ENCODE assay signal across 13 cellular contexts in the genomic region with DNA sequence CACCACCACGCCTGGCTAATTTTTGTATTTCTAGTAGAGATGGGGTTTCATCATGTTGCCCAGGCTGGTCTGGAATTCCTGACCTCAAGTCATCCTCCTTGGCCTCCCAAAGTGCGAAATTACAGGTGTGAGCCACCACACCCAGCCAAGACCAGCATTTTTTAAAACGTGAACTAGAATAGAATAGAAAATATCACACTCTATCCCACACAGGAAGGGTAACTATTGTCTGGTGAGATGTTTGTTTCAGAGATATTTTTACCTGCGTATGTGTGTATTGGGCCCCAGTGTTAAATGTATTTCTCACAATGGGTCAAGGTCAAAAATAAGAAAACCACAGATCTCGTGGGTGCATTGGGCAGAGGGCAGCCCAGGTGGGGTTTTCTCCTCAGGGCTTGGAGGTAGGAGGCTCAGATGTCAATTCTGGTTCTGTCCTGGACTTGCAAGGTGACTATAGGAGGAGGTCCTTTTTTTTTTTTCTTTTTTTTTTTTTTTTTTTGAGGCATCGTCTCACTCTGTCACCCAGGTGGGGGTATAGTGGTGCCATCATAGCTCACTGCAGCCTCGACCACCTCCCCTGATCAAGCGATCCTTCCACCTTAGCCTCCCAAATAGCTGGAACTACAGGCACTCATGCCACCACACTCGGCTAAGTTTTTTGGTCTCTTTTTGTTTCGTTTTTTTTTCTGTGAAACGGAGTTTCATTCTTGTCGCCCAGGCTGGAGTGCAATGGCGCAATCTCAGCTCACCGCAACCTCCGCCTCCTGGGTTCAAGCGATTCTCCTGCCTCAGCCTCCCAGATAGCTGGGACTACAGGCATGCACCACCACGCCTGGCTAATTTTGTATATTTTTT. TPM values are rescaled to one million over a fixed set of nuclear protein-coding genes. Genes with fewer than 3 reads are reported as not detected.
DNase-seq lines count a peak whose midpoint lies in the region; ATAC-seq and TF ChIP-seq lines count a peak whose summit lies in the region.
"Had no signal": no experiment of that assay in that cellular context is flagged by ENCODE, and none has a peak within 500 bp of the region (broad histone marks: within the 10 kb centered on the region; RNA-seq: fewer than 3 reads in every experiment).

No MANE protein-coding gene starts in this region.

- whole genome bisulfite sequencing in suprapubic skin = 93% methylated on average over 17 of the region's 17 CpGs

- TF ChIP-seq EP300 in suprapubic skin (IDR thresholded peaks at IDR 0.05) = no peak

- no peaks in the 10 kb centered on the region for H3K9me3 Mint-ChIP-seq in immature natural killer cell
- H3K9me3 Mint-ChIP-seq in Calu3 (ENCODE audit: low read depth, unreplicated experiment) = no peaks in the 10 kb centered on the region
- H3K9me3 Mint-ChIP-seq: nephron progenitor cell had no signal

- H3K27ac Mint-ChIP-seq in immature natural killer cell = peak overlapping the region in 5 of 6 donors; percentile 77 to 90 (median 83)
- no peak overlapping the region for H3K27ac Mint-ChIP-seq in Calu3 (ENCODE audit: unreplicated experiment)
- H3K27ac Mint-ChIP-seq: activated naive CD8-positive, alpha-beta T cell; nephron progenitor cell had no signal

- DNase-seq in immature natural killer cell (peak; percentile 27 to 45 (median 32)), NCI-H1436 treated with DMSO at 0.1 percent for 48 hours (lab: John Stamatoyannopoulos, UW) (no peak), suprapubic skin (ENCODE audit: low spot score in 2 of 2) (no peak), amniotic stem cell (lab: John Stamatoyannopoulos, UW) (no peak), Calu3 (no peak)
- DNase-seq: effector CD8-positive, alpha-beta T cell; nephron progenitor cell; stimulated activated CD4-positive, alpha-beta T cell treated with anti-CD3 and anti-CD28 coated beads, Interleukin-4, amount 100 ng/mL, for 4 hours; trophoblast cell had no signal

- no peak overlapping the region for H3K4me3 ChIP-seq in suprapubic skin

- no peaks in the 10 kb centered on the region for H3K9me3 ChIP-seq in suprapubic skin

- no TSS peak for BruUV-seq in Calu3 (replicated peaks; lab: Mats Ljungman, UMichigan)

- ATAC-seq in GM18508 (IDR thresholded peaks at IDR 0.05; ENCODE audit: insufficient read depth, unreplicated experiment) (peak; percentile 33), GM21515 (IDR thresholded peaks at IDR 0.05; ENCODE audit: unreplicated experiment) (peak; percentile 46), HG03378 (IDR thresholded peaks at IDR 0.05; ENCODE audit: unreplicated experiment) (peak; percentile 52)

- peaks cover 6% of the 10 kb centered on the region for H3K27me3 ChIP-seq in suprapubic skin

- no peaks in the 10 kb centered on the region for H3K36me3 ChIP-seq in suprapubic skin

- CTCF ChIA-PET in Calu3 (lab: Charles Lee) = interaction anchor here (0.6 kb wide), 2 partner anchors 427 to 526 kb away, joined by 3 to 7 read pairs; no protein-coding TSS in a partner anchor

- peaks cover 0 to 1% (median 0%) of the 10 kb centered on the region in 3 donors for H3K27me3 Mint-ChIP-seq in immature natural killer cell (ENCODE audit: low read depth in 3 of 3)
- H3K27me3 Mint-ChIP-seq in Calu3 (ENCODE audit: unreplicated experiment) = no peaks in the 10 kb centered on the region
- H3K27me3 Mint-ChIP-seq: activated naive CD8-positive, alpha-beta T cell had no signal

- no peak overlapping the region for H3K27ac ChIP-seq in suprapubic skin

- H3K36me3 Mint-ChIP-seq in immature natural killer cell (no peaks in the 10 kb centered on the region), Calu3 (ENCODE audit: insufficient read depth, unreplicated experiment) (no peaks in the 10 kb centered on the region)
- H3K36me3 Mint-ChIP-seq: activated naive CD8-positive, alpha-beta T cell had no signal

- TF ChIP-seq POLR2A in suprapubic skin (IDR thresholded peaks at IDR 0.05) = no peak

- intact Hi-C loops in Calu3 (cut with micrococcal nuclease; ENCODE audit: unreplicated experiment) = no loop called here

- H3K4me1 Mint-ChIP-seq in immature natural killer cell = peaks cover 7 to 19% of the 10 kb centered on the region in 2 donors
- no peaks in the 10 kb centered on the region for H3K4me1 Mint-ChIP-seq in Calu3 (ENCODE audit: low read depth, unreplicated experiment)

- TF ChIP-seq CTCF in suprapubic skin (IDR thresholded peaks at IDR 0.05) = no peak
- TF ChIP-seq CTCF in Calu3 (IDR thresholded peaks at IDR 0.05; ENCODE audit: unreplicated experiment) = no peak

- H3K4me1 ChIP-seq in suprapubic skin = peaks cover 21% of the 10 kb centered on the region

- peak overlapping the region; percentile 66 to 79 (median 71) for H3K4me3 Mint-ChIP-seq in immature natural killer cell
- no peak overlapping the region for H3K4me3 Mint-ChIP-seq in Calu3 (ENCODE audit: low read depth, unreplicated experiment)
- H3K4me3 Mint-ChIP-seq: activated naive CD8-positive, alpha-beta T cell; nephron progenitor cell had no signal

RNA-seq across cellular contexts. Expression of gene SH2B2, which starts 19.0 kb away (rescaled TPM):
- 1 to 10 TPM in 1 of 3 donors, not detected in 2; 1.1 TPM for polyA plus RNA-seq in immature natural killer cell
- total RNA-seq in suprapubic skin (1 to 10 TPM; 5.1 to 6.5 (median 5.6) TPM), Calu3 (2022) (2.7 and 3.7 TPM in 2 replicates)

RNA-seq across cellular contexts. Expression of gene SPDYE6, which starts 50.6 kb away (rescaled TPM):
- under 1 TPM in 1 of 3 donors, not detected in 2; 0.97 TPM for polyA plus RNA-seq in immature natural killer cell
- total RNA-seq in suprapubic skin (not detected), Calu3 (2022) (not detected in 2 replicates)

Comparison
In these comparisons a context has a peak if more than half of its experiments do, and no peak if none do; other contexts are left out.
1. DNase-seq: peak in immature natural killer cell (3 of 3); none in NCI-H1436 treated with DMSO at 0.1 percent for 48 hours (single experiment), suprapubic skin (0 of 2), amniotic stem cell (single experiment) and Calu3 (single experiment).
2. Peak in every context shown above with its lines, with median percentiles within 50 percentile points of each other: ATAC-seq.